1 cellular context compared by ENCODE assay signal in the genomic region with DNA sequence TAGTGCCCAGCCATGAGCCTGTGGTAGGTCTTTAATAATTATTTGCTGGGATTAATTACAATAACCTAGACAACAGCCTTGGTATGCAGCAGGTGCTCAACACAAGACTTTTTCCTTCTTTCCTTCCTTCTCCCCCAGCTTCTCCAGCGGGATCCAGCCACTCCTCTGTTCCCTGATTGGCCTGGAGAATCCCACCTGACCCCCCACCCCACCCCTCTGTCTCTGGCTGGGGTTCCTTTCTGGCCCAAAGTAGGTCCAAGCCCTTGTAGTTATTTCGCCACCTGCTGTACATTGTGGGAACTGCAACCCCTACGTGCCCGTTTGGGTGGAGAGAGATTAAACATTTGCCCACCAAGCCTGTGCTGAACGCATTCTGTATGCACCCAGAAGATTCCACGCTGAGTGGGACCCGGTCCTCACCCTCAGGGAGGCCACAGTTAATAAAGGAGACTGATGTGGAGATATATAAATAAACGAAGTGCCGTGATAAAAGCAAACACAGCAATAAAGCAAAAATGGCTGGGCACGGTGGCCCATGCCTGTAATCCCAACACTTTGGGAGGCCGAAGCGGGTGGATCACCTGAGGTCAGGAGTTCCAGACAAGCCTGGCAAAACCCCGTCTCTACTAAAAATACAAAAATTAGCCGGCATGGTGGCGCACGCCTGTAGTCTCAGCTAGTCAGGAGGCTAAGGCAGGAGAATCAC.
TF ChIP-seq lines count a peak whose summit lies in the region.

No MANE protein-coding gene starts in this region.

TF ChIP-seq in HepG2, 621 proteins besides CTCF, POLR2A, EP300 and RAD21:
- TF ChIP-seq, protein P1, sequence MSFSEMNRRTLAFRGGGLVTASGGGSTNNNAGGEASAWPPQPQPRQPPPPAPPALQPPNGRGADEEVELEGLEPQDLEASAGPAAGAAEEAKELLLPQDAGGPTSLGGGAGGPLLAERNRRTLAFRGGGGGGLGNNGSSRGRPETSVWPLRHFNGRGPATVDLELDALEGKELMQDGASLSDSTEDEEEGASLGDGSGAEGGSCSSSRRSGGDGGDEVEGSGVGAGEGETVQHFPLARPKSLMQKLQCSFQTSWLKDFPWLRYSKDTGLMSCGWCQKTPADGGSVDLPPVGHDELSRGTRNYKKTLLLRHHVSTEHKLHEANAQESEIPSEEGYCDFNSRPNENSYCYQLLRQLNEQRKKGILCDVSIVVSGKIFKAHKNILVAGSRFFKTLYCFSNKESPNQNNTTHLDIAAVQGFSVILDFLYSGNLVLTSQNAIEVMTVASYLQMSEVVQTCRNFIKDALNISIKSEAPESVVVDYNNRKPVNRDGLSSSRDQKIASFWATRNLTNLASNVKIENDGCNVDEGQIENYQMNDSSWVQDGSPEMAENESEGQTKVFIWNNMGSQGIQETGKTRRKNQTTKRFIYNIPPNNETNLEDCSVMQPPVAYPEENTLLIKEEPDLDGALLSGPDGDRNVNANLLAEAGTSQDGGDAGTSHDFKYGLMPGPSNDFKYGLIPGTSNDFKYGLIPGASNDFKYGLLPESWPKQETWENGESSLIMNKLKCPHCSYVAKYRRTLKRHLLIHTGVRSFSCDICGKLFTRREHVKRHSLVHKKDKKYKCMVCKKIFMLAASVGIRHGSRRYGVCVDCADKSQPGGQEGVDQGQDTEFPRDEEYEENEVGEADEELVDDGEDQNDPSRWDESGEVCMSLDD (CRISPR knock-in tag; IDR thresholded peaks at IDR 0.05; ENCODE audit: borderline replicate concordance): no peak
- TF ChIP-seq MTA3 (CRISPR knock-in tag; IDR thresholded peaks at IDR 0.05): no peak
- TF ChIP-seq, protein P2, sequence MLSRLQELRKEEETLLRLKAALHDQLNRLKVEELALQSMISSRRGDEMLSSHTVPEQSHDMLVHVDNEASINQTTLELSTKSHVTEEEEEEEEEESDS (CRISPR knock-in tag; IDR thresholded peaks at IDR 0.05; ENCODE audit: borderline replicate concordance): no peak
- TF ChIP-seq, protein P3, sequence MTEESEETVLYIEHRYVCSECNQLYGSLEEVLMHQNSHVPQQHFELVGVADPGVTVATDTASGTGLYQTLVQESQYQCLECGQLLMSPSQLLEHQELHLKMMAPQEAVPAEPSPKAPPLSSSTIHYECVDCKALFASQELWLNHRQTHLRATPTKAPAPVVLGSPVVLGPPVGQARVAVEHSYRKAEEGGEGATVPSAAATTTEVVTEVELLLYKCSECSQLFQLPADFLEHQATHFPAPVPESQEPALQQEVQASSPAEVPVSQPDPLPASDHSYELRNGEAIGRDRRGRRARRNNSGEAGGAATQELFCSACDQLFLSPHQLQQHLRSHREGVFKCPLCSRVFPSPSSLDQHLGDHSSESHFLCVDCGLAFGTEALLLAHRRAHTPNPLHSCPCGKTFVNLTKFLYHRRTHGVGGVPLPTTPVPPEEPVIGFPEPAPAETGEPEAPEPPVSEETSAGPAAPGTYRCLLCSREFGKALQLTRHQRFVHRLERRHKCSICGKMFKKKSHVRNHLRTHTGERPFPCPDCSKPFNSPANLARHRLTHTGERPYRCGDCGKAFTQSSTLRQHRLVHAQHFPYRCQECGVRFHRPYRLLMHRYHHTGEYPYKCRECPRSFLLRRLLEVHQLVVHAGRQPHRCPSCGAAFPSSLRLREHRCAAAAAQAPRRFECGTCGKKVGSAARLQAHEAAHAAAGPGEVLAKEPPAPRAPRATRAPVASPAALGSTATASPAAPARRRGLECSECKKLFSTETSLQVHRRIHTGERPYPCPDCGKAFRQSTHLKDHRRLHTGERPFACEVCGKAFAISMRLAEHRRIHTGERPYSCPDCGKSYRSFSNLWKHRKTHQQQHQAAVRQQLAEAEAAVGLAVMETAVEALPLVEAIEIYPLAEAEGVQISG (CRISPR knock-in tag; IDR thresholded peaks at IDR 0.05): 0 out of 2 replicates have a peak, but pooled peaks have one; percentile 3
- TF ChIP-seq, protein P4, sequence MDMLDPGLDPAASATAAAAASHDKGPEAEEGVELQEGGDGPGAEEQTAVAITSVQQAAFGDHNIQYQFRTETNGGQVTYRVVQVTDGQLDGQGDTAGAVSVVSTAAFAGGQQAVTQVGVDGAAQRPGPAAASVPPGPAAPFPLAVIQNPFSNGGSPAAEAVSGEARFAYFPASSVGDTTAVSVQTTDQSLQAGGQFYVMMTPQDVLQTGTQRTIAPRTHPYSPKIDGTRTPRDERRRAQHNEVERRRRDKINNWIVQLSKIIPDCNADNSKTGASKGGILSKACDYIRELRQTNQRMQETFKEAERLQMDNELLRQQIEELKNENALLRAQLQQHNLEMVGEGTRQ (IDR thresholded peaks at IDR 0.05; ENCODE audit: low read depth, low read length): 0 out of 2 replicates have a peak, but pooled peaks have one; percentile 5
- TF ChIP-seq, protein P4 (CRISPR knock-in tag; IDR thresholded peaks at IDR 0.05; ENCODE audit: borderline replicate concordance): no peak; the same call in 1 of the 2 replicates
- TF ChIP-seq, protein P5, sequence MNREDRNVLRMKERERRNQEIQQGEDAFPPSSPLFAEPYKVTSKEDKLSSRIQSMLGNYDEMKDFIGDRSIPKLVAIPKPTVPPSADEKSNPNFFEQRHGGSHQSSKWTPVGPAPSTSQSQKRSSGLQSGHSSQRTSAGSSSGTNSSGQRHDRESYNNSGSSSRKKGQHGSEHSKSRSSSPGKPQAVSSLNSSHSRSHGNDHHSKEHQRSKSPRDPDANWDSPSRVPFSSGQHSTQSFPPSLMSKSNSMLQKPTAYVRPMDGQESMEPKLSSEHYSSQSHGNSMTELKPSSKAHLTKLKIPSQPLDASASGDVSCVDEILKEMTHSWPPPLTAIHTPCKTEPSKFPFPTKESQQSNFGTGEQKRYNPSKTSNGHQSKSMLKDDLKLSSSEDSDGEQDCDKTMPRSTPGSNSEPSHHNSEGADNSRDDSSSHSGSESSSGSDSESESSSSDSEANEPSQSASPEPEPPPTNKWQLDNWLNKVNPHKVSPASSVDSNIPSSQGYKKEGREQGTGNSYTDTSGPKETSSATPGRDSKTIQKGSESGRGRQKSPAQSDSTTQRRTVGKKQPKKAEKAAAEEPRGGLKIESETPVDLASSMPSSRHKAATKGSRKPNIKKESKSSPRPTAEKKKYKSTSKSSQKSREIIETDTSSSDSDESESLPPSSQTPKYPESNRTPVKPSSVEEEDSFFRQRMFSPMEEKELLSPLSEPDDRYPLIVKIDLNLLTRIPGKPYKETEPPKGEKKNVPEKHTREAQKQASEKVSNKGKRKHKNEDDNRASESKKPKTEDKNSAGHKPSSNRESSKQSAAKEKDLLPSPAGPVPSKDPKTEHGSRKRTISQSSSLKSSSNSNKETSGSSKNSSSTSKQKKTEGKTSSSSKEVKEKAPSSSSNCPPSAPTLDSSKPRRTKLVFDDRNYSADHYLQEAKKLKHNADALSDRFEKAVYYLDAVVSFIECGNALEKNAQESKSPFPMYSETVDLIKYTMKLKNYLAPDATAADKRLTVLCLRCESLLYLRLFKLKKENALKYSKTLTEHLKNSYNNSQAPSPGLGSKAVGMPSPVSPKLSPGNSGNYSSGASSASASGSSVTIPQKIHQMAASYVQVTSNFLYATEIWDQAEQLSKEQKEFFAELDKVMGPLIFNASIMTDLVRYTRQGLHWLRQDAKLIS (CRISPR knock-in tag; IDR thresholded peaks at IDR 0.05): no peak
- TF ChIP-seq STAG1 (CRISPR knock-in tag; IDR thresholded peaks at IDR 0.05): peak; percentile 63
- TF ChIP-seq SMC3 (IDR thresholded peaks at IDR 0.05; ENCODE audit: low read length): peak; percentile 70
- 0 out of 2 replicates have a peak, but pooled peaks have one; percentile 19 for TF ChIP-seq ZNF501 (CRISPR knock-in tag; IDR thresholded peaks at IDR 0.05)
- TF ChIP-seq MAZ (IDR thresholded peaks at IDR 0.05; ENCODE audit: borderline replicate concordance, low read depth, low read length): no peak
- TF ChIP-seq MAZ (CRISPR knock-in tag; IDR thresholded peaks at IDR 0.05; ENCODE audit: low read depth): no peak
- peak; percentile 71 for TF ChIP-seq NFYB (CRISPR knock-in tag; IDR thresholded peaks at IDR 0.05)
- no peak for TF ChIP-seq EEA1 (CRISPR knock-in tag; IDR thresholded peaks at IDR 0.05; ENCODE audit: borderline replicate concordance)
- no peak for TF ChIP-seq SMAD9 (CRISPR knock-in tag; IDR thresholded peaks at IDR 0.05)
- TF ChIP-seq ZBTB8A (CRISPR knock-in tag; IDR thresholded peaks at IDR 0.05; ENCODE audit: borderline replicate concordance, low read depth): no peak
